1 cellular context compared by ENCODE assay signal in the genomic region with DNA sequence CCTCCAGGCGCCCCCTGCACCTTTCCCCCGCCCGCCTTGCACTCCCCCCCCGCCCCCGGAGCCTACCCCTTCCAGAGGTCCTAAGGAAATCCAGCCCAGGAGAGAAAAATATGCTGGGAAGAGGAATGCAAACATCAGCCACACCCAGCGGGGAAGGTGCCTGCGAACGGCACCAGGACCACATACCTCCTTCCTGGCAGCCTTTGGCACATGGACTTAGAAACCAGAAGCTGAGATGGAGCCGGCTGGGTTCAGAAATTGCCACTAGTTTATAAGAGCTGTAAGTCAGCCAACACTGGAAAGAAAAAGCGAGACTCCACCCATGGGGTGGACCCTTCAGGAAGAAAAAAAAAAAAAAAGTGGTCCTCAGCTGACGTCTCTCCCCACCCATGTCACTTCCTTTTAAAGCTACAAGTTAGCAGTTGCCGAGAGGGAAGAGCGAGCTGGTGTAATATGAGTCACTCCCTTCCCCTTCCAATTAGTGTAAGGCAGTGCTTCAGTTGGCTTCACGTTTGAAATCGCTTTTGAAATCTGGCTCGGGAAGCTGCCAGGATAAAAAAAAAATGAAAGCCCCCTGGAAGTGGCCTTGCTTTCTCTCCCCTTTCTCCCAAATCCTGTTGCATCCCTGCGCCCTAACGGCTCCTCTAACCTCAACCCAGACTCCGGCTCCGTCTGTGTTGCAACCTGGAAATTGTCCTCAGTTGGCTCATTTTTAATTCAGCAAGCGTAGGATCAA.
TF ChIP-seq lines count a peak whose summit lies in the region.

Gene AGPAT4 (minus strand): TSS at position 310 of the 736 bp plus-strand sequence. CDS start 41,848 bp downstream, outside the sequence.

TF ChIP-seq in H1, 55 proteins besides CTCF, POLR2A, EP300 and RAD21:
- peak; percentile 87; the same call in 1 of the 2 replicates for TF ChIP-seq GTF2F1 (IDR thresholded peaks at IDR 0.05; ENCODE audit: borderline replicate concordance, low read depth, low read length)
- no peak for TF ChIP-seq RBBP5 (IDR thresholded peaks at IDR 0.05; ENCODE audit: borderline replicate concordance, low read depth, low read length)
- TF ChIP-seq CBX8 (IDR thresholded peaks at IDR 0.05; ENCODE audit: borderline replicate concordance, low read depth, low read length) = no peak
- TF ChIP-seq POU5F1 (IDR thresholded peaks at IDR 0.05; ENCODE audit: low read depth, low read length) = no peak
- TF ChIP-seq TEAD4 (IDR thresholded peaks at IDR 0.05; ENCODE audit: low read depth, low read length) = peak; percentile 66; the same call in 1 of the 2 replicates
- no peak for TF ChIP-seq SP2 (IDR thresholded peaks at IDR 0.05; ENCODE audit: low read length)
- TF ChIP-seq JUN (IDR thresholded peaks at IDR 0.05; ENCODE audit: low read depth, low read length) = no peak
- TF ChIP-seq EZH2 (IDR thresholded peaks at IDR 0.05; ENCODE audit: low read depth, low read length, severe bottlenecking) = no peak
- peak; percentile 100 for TF ChIP-seq TAF1 (IDR thresholded peaks at IDR 0.05; ENCODE audit: low read depth, low read length)
- peak; percentile 83 for TF ChIP-seq CREB1 (IDR thresholded peaks at IDR 0.05)
- TF ChIP-seq TAF7 (optimal IDR thresholded peaks at IDR 0.05; ENCODE audit: borderline replicate concordance, low read depth, low read length) = peak; percentile 99
- TF ChIP-seq RNF2 (IDR thresholded peaks at IDR 0.05; ENCODE audit: borderline replicate concordance, low read depth, low read length, missing control alignments, poor library complexity, severe bottlenecking) = no peak
- TF ChIP-seq CTBP2 (IDR thresholded peaks at IDR 0.05; ENCODE audit: borderline replicate concordance, insufficient read depth, insufficient read length, low read length) = no peak
- TF ChIP-seq SUZ12 (IDR thresholded peaks at IDR 0.05; ENCODE audit: low read length) = no peak
- no peak for TF ChIP-seq SAP30 (IDR thresholded peaks at IDR 0.05; ENCODE audit: insufficient read depth, insufficient replicate concordance, low read length)
- peak; percentile 87; the same call in 1 of the 2 replicates for TF ChIP-seq SP1 (IDR thresholded peaks at IDR 0.05; ENCODE audit: low read depth, low read length)
- TF ChIP-seq NRF1 (IDR thresholded peaks at IDR 0.05; ENCODE audit: low read depth, low read length) = no peak
- TF ChIP-seq BCL11A (IDR thresholded peaks at IDR 0.05; ENCODE audit: low read depth in 2 of 2, low read length in 2 of 2) = no peak
- no peak for TF ChIP-seq NANOG (IDR thresholded peaks at IDR 0.05; ENCODE audit: insufficient read depth, low read depth, low read length, poor library complexity, severe bottlenecking)
- no peak for TF ChIP-seq RFX5 (IDR thresholded peaks at IDR 0.05; ENCODE audit: borderline replicate concordance, low read depth, low read length)
- TF ChIP-seq RXRA (IDR thresholded peaks at IDR 0.05; ENCODE audit: insufficient read depth, low read depth, low read length) = no peak
- no peak for TF ChIP-seq ZNF274 (IDR thresholded peaks at IDR 0.05; ENCODE audit: borderline replicate concordance, extremely low read depth, low read length)
- TF ChIP-seq KDM4A (IDR thresholded peaks at IDR 0.05; ENCODE audit: low read depth, low read length, severe bottlenecking) = no peak
- TF ChIP-seq SIX5 (IDR thresholded peaks at IDR 0.05; ENCODE audit: low read depth, low read length) = peak; percentile 40
- no peak for TF ChIP-seq KDM5A (IDR thresholded peaks at IDR 0.05; ENCODE audit: low read length)
- no peak for TF ChIP-seq BRCA1 (IDR thresholded peaks at IDR 0.05; ENCODE audit: low read depth, low read length)
- TF ChIP-seq, protein P1, sequence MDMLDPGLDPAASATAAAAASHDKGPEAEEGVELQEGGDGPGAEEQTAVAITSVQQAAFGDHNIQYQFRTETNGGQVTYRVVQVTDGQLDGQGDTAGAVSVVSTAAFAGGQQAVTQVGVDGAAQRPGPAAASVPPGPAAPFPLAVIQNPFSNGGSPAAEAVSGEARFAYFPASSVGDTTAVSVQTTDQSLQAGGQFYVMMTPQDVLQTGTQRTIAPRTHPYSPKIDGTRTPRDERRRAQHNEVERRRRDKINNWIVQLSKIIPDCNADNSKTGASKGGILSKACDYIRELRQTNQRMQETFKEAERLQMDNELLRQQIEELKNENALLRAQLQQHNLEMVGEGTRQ (IDR thresholded peaks at IDR 0.05; ENCODE audit: low read length) = no peak
- no peak for TF ChIP-seq SIRT6 (IDR thresholded peaks at IDR 0.05; ENCODE audit: low read length)
- no peak for TF ChIP-seq ATF3 (IDR thresholded peaks at IDR 0.05; ENCODE audit: insufficient read depth, low read depth, low read length)
- TF ChIP-seq, protein P2, sequence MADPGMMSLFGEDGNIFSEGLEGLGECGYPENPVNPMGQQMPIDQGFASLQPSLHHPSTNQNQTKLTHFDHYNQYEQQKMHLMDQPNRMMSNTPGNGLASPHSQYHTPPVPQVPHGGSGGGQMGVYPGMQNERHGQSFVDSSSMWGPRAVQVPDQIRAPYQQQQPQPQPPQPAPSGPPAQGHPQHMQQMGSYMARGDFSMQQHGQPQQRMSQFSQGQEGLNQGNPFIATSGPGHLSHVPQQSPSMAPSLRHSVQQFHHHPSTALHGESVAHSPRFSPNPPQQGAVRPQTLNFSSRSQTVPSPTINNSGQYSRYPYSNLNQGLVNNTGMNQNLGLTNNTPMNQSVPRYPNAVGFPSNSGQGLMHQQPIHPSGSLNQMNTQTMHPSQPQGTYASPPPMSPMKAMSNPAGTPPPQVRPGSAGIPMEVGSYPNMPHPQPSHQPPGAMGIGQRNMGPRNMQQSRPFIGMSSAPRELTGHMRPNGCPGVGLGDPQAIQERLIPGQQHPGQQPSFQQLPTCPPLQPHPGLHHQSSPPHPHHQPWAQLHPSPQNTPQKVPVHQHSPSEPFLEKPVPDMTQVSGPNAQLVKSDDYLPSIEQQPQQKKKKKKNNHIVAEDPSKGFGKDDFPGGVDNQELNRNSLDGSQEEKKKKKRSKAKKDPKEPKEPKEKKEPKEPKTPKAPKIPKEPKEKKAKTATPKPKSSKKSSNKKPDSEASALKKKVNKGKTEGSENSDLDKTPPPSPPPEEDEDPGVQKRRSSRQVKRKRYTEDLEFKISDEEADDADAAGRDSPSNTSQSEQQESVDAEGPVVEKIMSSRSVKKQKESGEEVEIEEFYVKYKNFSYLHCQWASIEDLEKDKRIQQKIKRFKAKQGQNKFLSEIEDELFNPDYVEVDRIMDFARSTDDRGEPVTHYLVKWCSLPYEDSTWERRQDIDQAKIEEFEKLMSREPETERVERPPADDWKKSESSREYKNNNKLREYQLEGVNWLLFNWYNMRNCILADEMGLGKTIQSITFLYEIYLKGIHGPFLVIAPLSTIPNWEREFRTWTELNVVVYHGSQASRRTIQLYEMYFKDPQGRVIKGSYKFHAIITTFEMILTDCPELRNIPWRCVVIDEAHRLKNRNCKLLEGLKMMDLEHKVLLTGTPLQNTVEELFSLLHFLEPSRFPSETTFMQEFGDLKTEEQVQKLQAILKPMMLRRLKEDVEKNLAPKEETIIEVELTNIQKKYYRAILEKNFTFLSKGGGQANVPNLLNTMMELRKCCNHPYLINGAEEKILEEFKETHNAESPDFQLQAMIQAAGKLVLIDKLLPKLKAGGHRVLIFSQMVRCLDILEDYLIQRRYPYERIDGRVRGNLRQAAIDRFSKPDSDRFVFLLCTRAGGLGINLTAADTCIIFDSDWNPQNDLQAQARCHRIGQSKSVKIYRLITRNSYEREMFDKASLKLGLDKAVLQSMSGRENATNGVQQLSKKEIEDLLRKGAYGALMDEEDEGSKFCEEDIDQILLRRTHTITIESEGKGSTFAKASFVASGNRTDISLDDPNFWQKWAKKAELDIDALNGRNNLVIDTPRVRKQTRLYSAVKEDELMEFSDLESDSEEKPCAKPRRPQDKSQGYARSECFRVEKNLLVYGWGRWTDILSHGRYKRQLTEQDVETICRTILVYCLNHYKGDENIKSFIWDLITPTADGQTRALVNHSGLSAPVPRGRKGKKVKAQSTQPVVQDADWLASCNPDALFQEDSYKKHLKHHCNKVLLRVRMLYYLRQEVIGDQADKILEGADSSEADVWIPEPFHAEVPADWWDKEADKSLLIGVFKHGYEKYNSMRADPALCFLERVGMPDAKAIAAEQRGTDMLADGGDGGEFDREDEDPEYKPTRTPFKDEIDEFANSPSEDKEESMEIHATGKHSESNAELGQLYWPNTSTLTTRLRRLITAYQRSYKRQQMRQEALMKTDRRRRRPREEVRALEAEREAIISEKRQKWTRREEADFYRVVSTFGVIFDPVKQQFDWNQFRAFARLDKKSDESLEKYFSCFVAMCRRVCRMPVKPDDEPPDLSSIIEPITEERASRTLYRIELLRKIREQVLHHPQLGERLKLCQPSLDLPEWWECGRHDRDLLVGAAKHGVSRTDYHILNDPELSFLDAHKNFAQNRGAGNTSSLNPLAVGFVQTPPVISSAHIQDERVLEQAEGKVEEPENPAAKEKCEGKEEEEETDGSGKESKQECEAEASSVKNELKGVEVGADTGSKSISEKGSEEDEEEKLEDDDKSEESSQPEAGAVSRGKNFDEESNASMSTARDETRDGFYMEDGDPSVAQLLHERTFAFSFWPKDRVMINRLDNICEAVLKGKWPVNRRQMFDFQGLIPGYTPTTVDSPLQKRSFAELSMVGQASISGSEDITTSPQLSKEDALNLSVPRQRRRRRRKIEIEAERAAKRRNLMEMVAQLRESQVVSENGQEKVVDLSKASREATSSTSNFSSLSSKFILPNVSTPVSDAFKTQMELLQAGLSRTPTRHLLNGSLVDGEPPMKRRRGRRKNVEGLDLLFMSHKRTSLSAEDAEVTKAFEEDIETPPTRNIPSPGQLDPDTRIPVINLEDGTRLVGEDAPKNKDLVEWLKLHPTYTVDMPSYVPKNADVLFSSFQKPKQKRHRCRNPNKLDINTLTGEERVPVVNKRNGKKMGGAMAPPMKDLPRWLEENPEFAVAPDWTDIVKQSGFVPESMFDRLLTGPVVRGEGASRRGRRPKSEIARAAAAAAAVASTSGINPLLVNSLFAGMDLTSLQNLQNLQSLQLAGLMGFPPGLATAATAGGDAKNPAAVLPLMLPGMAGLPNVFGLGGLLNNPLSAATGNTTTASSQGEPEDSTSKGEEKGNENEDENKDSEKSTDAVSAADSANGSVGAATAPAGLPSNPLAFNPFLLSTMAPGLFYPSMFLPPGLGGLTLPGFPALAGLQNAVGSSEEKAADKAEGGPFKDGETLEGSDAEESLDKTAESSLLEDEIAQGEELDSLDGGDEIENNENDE (IDR thresholded peaks at IDR 0.05; ENCODE audit: insufficient replicate concordance, low read length) = no peak
- no peak for TF ChIP-seq HDAC2 (IDR thresholded peaks at IDR 0.05; ENCODE audit: borderline replicate concordance in 1 of 2, low read depth in 2 of 2, low read length in 2 of 2)
- TF ChIP-seq, protein P3, sequence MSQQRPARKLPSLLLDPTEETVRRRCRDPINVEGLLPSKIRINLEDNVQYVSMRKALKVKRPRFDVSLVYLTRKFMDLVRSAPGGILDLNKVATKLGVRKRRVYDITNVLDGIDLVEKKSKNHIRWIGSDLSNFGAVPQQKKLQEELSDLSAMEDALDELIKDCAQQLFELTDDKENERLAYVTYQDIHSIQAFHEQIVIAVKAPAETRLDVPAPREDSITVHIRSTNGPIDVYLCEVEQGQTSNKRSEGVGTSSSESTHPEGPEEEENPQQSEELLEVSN (IDR thresholded peaks at IDR 0.05) = 0 out of 2 replicates have a peak, but pooled peaks have one; percentile 39
- TF ChIP-seq KDM1A (IDR thresholded peaks at IDR 0.05; ENCODE audit: borderline replicate concordance, low read length) = no peak
- TF ChIP-seq, protein P4, sequence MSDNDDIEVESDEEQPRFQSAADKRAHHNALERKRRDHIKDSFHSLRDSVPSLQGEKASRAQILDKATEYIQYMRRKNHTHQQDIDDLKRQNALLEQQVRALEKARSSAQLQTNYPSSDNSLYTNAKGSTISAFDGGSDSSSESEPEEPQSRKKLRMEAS (IDR thresholded peaks at IDR 0.05) = peak; percentile 70
- peak; percentile 63; the same call in 1 of the 2 replicates for TF ChIP-seq ATF2 (IDR thresholded peaks at IDR 0.05; ENCODE audit: low read length)
- no peak for TF ChIP-seq TCF12 (IDR thresholded peaks at IDR 0.05; ENCODE audit: low read depth, low read length)
- 0 out of 2 replicates have a peak, but pooled peaks have one; percentile 25 for TF ChIP-seq CHD1 (IDR thresholded peaks at IDR 0.05; ENCODE audit: low read depth, low read length)
- TF ChIP-seq SRF (IDR thresholded peaks at IDR 0.05; ENCODE audit: low read depth, low read length) = peak; percentile 40; the same call in 1 of the 2 replicates
- TF ChIP-seq CHD2 (IDR thresholded peaks at IDR 0.05; ENCODE audit: low read length) = 0 out of 2 replicates have a peak, but pooled peaks have one; percentile 15
- peak; percentile 68 for TF ChIP-seq PHF8 (conservative IDR thresholded peaks at IDR 0.05; ENCODE audit: low read depth, low read length)
- no peak for TF ChIP-seq CEBPB (IDR thresholded peaks at IDR 0.05; ENCODE audit: low read depth, low read length)
- TF ChIP-seq EGR1 (IDR thresholded peaks at IDR 0.05; ENCODE audit: borderline replicate concordance, low read depth, low read length) = no peak
- TF ChIP-seq FOSL1 (IDR thresholded peaks at IDR 0.05; ENCODE audit: insufficient read depth, low read depth, low read length) = no peak
- TF ChIP-seq MAFK (IDR thresholded peaks at IDR 0.05; ENCODE audit: low read depth, low read length) = no peak
- TF ChIP-seq TBP (IDR thresholded peaks at IDR 0.05; ENCODE audit: low read depth, low read length) = peak; percentile 98
- TF ChIP-seq YY1 (IDR thresholded peaks at IDR 0.05; ENCODE audit: low read depth, low read length) = no peak
- no peak for TF ChIP-seq SP4 (IDR thresholded peaks at IDR 0.05; ENCODE audit: low read length)
- no peak for TF ChIP-seq BACH1 (IDR thresholded peaks at IDR 0.05; ENCODE audit: low read length)
- TF ChIP-seq CBX5 (IDR thresholded peaks at IDR 0.05; ENCODE audit: low read depth, low read length) = no peak
- TF ChIP-seq GABPA (IDR thresholded peaks at IDR 0.05; ENCODE audit: borderline replicate concordance, insufficient read depth, low read length) = no peak
- peak; percentile 79 for TF ChIP-seq POLR2AphosphoS5 (IDR thresholded peaks at IDR 0.05; ENCODE audit: low read depth, low read length)
- no peak for TF ChIP-seq ASH2L (IDR thresholded peaks at IDR 0.05; ENCODE audit: low read length)
- TF ChIP-seq JUND (IDR thresholded peaks at IDR 0.05; ENCODE audit: low read length) = peak; percentile 73; the same call in 1 of the 2 replicates
- peak; percentile 64 to 71; a peak in 2 of 4 replicates for TF ChIP-seq SIN3A (conservative IDR thresholded peaks at IDR 0.05 in 1 of 2, IDR thresholded peaks at IDR 0.05 in 1 of 2; ENCODE audit: low read depth in 1 of 2, low read length in 2 of 2)
- no peak for TF ChIP-seq HDAC6 (IDR thresholded peaks at IDR 0.05; ENCODE audit: low read depth, low read length)
